15 cellular contexts compared by ENCODE assay signal in genomic region chr15:29652595-29652994, GRCh38.
A peak's percentile ranks its signal among the peaks of the same experiment; 100 is the strongest.
DNase-seq lines count a peak whose midpoint lies in the region; ATAC-seq and TF ChIP-seq lines count a peak whose summit lies in the region.
"Had no signal": no experiment of that assay in that cellular context is flagged by ENCODE, and none has a peak within 500 bp of the region (broad histone marks: within the 10 kb centered on the region; RNA-seq: fewer than 3 reads in every experiment).

No MANE protein-coding gene starts in this region.

- peak overlapping the region in 1 of 3 donors; percentile 24 for H3K27ac ChIP-seq in thyroid gland
- H3K27ac ChIP-seq in tibial nerve = no peak overlapping the region
- H3K27ac ChIP-seq: GM23248 had no signal

- no peak overlapping the region for H3K4me3 ChIP-seq in thyroid gland (replicated peaks in 1 of 3)
- H3K4me3 ChIP-seq in tibial nerve = no peak overlapping the region
- H3K4me3 ChIP-seq: GM23248, HAP-1 had no signal

- no peak for TF ChIP-seq POLR2A in thyroid gland (IDR thresholded peaks at IDR 0.05)
- no peak for TF ChIP-seq POLR2A in tibial nerve (IDR thresholded peaks at IDR 0.05)

- DNase-seq in left cardiac atrium (no peak), left ventricle myocardium superior (peak; percentile 57), left lobe of liver (ENCODE audit: low spot score) (peak; percentile 52), thyroid gland (peak; percentile 97), pons (ENCODE audit: low spot score) (no peak), KG1 (lab: John Stamatoyannopoulos, UW) (no peak), tibial nerve (ENCODE audit: low spot score in 2 of 2) (no peak)
- DNase-seq: ACHN; BE2C; C1 segment of cervical spinal cord; Caco-2; CD4-positive, CD25-positive, alpha-beta regulatory T cell; CD8-positive, alpha-beta memory T cell; GM23248 had no signal

- intact Hi-C loops in left cardiac atrium (cut with DNase I) = no loop called here
- intact Hi-C loops in left ventricle myocardium superior (cut with micrococcal nuclease) = no loop called here
- intact Hi-C loops in thyroid gland (cut with DNase I) = no loop called here

- no peak for TF ChIP-seq EP300 in tibial nerve (IDR thresholded peaks at IDR 0.05)

- no peak for TF ChIP-seq CTCF in thyroid gland (IDR thresholded peaks at IDR 0.05)
- TF ChIP-seq CTCF in tibial nerve (IDR thresholded peaks at IDR 0.05) = no peak

- no peaks in the 10 kb centered on the region for H3K9me3 ChIP-seq in thyroid gland
- H3K9me3 ChIP-seq in tibial nerve = peaks cover 0 to 17% (median 0%) of the 10 kb centered on the region in 4 donors
- H3K9me3 ChIP-seq: BE2C, HAP-1 had no signal

- WGBS in thyroid gland, 2 donors = 13 to 39% methylated on average over 3 to 7 of the region's 7 CpGs
- 82 to 84% methylated on average over 6 to 7 of the region's 7 CpGs for WGBS in tibial nerve, 2 donors

- H3K27me3 ChIP-seq in thyroid gland = no peaks in the 10 kb centered on the region
- no peaks in the 10 kb centered on the region for H3K27me3 ChIP-seq in tibial nerve
- H3K27me3 ChIP-seq: BE2C had no signal

- ATAC-seq in left cardiac atrium (peak; percentile 47 to 94), left ventricle myocardium superior (peak; percentile 82), left lobe of liver (peak; percentile 94)

- H3K4me1 ChIP-seq in thyroid gland (peaks cover 4% of the 10 kb centered on the region in 2 donors), tibial nerve (no peaks in the 10 kb centered on the region)
- H3K4me1 ChIP-seq: BE2C, Caco-2, HAP-1 had no signal

- H3K36me3 ChIP-seq in thyroid gland = no peaks in the 10 kb centered on the region
- no peaks in the 10 kb centered on the region for H3K36me3 ChIP-seq in tibial nerve
- H3K36me3 ChIP-seq: BE2C, HAP-1 had no signal

Comparison
In these comparisons a context has a peak if more than half of its experiments do, and no peak if none do; other contexts are left out.
1. DNase-seq: peak in left ventricle myocardium superior (single experiment), left lobe of liver (single experiment) and thyroid gland (2 of 2); none in left cardiac atrium (single experiment), pons (single experiment), KG1 (single experiment) and tibial nerve (0 of 2).
2. Peak in every context shown above with its lines, with median percentiles within 50 percentile points of each other: ATAC-seq.